Comparison of ENCODE assay signal across 19 cellular contexts in genomic region chr4:53714377-53715140, GRCh38.
A peak's percentile ranks its signal among the peaks of the same experiment; 100 is the strongest.
DNase-seq lines count a peak whose midpoint lies in the region; ATAC-seq and TF ChIP-seq lines count a peak whose summit lies in the region.
"Had no signal": no experiment of that assay in that cellular context is flagged by ENCODE, and none has a peak within 500 bp of the region (broad histone marks: within the 10 kb centered on the region; RNA-seq: fewer than 3 reads in every experiment).

No MANE protein-coding gene starts in this region.

- no peak for ATAC-seq in HG03342 (IDR thresholded peaks at IDR 0.05; ENCODE audit: unreplicated experiment)
- ATAC-seq in omental fat pad (ENCODE audit: low FRiP score): no peak
- ATAC-seq: A549, body of pancreas, Panc1, right cardiac atrium had no signal

- TF ChIP-seq EP300 in stomach (IDR thresholded peaks at IDR 0.05): no peak

- peak; percentile 70 for DNase-seq in AG08395 (ENCODE audit: low spot score)
- DNase-seq in HS-27A (ENCODE audit: low read depth): peak; percentile 91
- peak; percentile 29 for DNase-seq in brain microvascular endothelial cell
- DNase-seq in iris pigment epithelial cell (ENCODE audit: low read depth): peak; percentile 84
- DNase-seq in stomach: no peak
- no peak for DNase-seq in omental fat pad (ENCODE audit: low spot score)
- no peak for DNase-seq in stimulated activated CD4-positive, alpha-beta T cell treated with anti-CD3 and anti-CD28 coated beads, Interleukin-4, amount 100 ng/mL, for 24 hours
- DNase-seq: activated CD4-positive, alpha-beta T cell treated with anti-CD3 and anti-CD28 coated beads, Interleukin-2, amount 10 ng/mL, durations not matched to agents 7 days and 5 days; activated naive CD4-positive, alpha-beta T cell treated with anti-CD3 and anti-CD28 coated beads, Interleukin-2, amount 50 U/mL, for 16 hours; body of pancreas; CD8-positive, alpha-beta memory T cell; DMS79 treated with DMSO at 0.1 percent for 48 hours; erythroblast; left cardiac atrium; right cardiac atrium had no signal

- intact Hi-C loops in stomach (cut with DNase I; ENCODE audit: low total_unique reads): no loop called here

- no peak for TF ChIP-seq POLR2A in stomach (IDR thresholded peaks at IDR 0.05)

- H3K27me3 ChIP-seq in brain microvascular endothelial cell (replicated peaks): no peaks in the 10 kb centered on the region
- H3K27me3 ChIP-seq in stomach: no peaks in the 10 kb centered on the region
- H3K27me3 ChIP-seq: body of pancreas had no signal

- in situ Hi-C loops in brain microvascular endothelial cell (cut with HindIII; ENCODE audit: low pct_ligation_motif_present, low sequenced_read_pairs): loop anchor here (25.0 kb wide), 1 partner anchor 498 kb away; no protein-coding TSS in a partner anchor

- 70 to 80% (median 75%) methylated on average over 6 of the region's 6 CpGs for WGBS in stomach, 5 donors

- H3K27ac ChIP-seq in brain microvascular endothelial cell (no peak overlapping the region), stomach (peak overlapping the region in 1 of 5 donors; percentile 14)
- H3K27ac ChIP-seq: A549, body of pancreas, neutrophil had no signal

- H3K4me1 ChIP-seq in stomach: peaks cover 0 to 3% (median 0%) of the 10 kb centered on the region in 4 donors
- H3K4me1 ChIP-seq: A549 had no signal

- no peaks in the 10 kb centered on the region for H3K36me3 ChIP-seq in brain microvascular endothelial cell (replicated peaks)
- H3K36me3 ChIP-seq in stomach: no peaks in the 10 kb centered on the region
- H3K36me3 ChIP-seq: neutrophil had no signal

- TF ChIP-seq CTCF in brain microvascular endothelial cell (IDR thresholded peaks at IDR 0.05; ENCODE audit: low read depth, low read length, missing control alignments) (no peak), stomach (IDR thresholded peaks at IDR 0.05) (no peak), omental fat pad (IDR thresholded peaks at IDR 0.05) (no peak)

- H3K4me3 ChIP-seq in brain microvascular endothelial cell (ENCODE audit: low read depth, low read length) (no peak overlapping the region), stomach (no peak overlapping the region)
- H3K4me3 ChIP-seq: A549, body of pancreas had no signal

- H3K9me3 ChIP-seq in stomach: no peaks in the 10 kb centered on the region
- H3K9me3 ChIP-seq: A549, body of pancreas, neutrophil had no signal

Comparison
In these comparisons a context has a peak if more than half of its experiments do, and no peak if none do; other contexts are left out.
1. DNase-seq: peak in AG08395 (single experiment), HS-27A (single experiment), brain microvascular endothelial cell (single experiment) and iris pigment epithelial cell (single experiment); none in stomach (single experiment), omental fat pad (single experiment) and stimulated activated CD4-positive, alpha-beta T cell treated with anti-CD3 and anti-CD28 coated beads, Interleukin-4, amount 100 ng/mL, for 24 hours (single experiment).